ENCODE assay signal across 26 cellular contexts in the genomic region with DNA sequence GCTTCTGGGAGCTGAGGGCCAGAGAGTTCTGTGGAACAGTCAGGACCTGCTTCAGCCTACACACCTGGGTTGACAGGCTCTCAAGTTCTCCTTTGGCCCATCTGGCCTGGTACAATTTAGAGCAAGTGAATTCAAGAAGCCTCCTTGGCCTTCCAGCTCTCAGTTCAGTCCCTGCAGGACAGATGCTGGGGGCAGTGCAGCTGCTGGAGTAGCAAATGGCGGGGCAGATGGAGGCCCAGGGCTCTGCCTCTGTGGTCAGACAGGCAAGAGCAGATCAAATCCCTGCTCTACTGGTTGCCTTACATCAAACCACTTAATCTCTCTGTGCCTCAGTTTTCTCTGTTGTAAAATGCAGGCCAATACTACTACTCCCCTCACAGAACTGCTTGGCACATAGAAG. TPM values are rescaled to one million over a fixed set of nuclear protein-coding genes. Genes with fewer than 3 reads are reported as not detected.
DNase-seq lines count a peak whose midpoint lies in the region; ATAC-seq and TF ChIP-seq lines count a peak whose summit lies in the region.
"Had no signal": no experiment of that assay in that cellular context is flagged by ENCODE, and none has a peak within 500 bp of the region (broad histone marks: within the 10 kb centered on the region; RNA-seq: fewer than 3 reads in every experiment).

No MANE protein-coding gene starts in this region.

- TF ChIP-seq CTCF in glutamatergic neuron (IDR thresholded peaks at IDR 0.05; ENCODE audit: partially characterized antibody, unreplicated experiment) = no peak

- H3K9me3 Mint-ChIP-seq in activated T-cell treated with anti-CD3 and anti-CD28 coated beads, Interleukin-2, amount 50 U/mL, for 24 hours = no peaks in the 10 kb centered on the region
- no peaks in the 10 kb centered on the region for H3K9me3 Mint-ChIP-seq in glutamatergic neuron (ENCODE audit: unreplicated experiment)
- H3K9me3 Mint-ChIP-seq in stimulated activated memory B cell treated with anti-CD40 and anti-IgM and Interleukin-4, amounts not matched to agents 10 μg/mL and 1 μg/mL and 100 μg/mL, for 72 hours = no peaks in the 10 kb centered on the region
- H3K9me3 Mint-ChIP-seq in activated CD4-positive, alpha-beta T cell treated with anti-CD3 and anti-CD28 coated beads, Interleukin-2, amount 10 ng/mL, durations not matched to agents 7 days and 5 days = no peaks in the 10 kb centered on the region

- CTCF ChIA-PET in activated CD4-positive, alpha-beta T cell treated with anti-CD3 and anti-CD28 coated beads, Interleukin-2, amount 10 ng/mL, durations not matched to agents 7 days and 5 days (lab: Charles Lee) = interaction anchor here (0.6 to 2.6 kb wide), 5 partner anchors 10 to 214 kb away, joined by 3 to 18 read pairs (median 6); a partner anchor contains a TSS

- H3K27me3 Mint-ChIP-seq in activated T-cell treated with anti-CD3 and anti-CD28 coated beads, Interleukin-2, amount 50 U/mL, for 24 hours = no peaks in the 10 kb centered on the region
- H3K27me3 Mint-ChIP-seq in glutamatergic neuron (ENCODE audit: unreplicated experiment) = peaks cover 10% of the 10 kb centered on the region
- H3K27me3 Mint-ChIP-seq in stimulated activated memory B cell treated with anti-CD40 and anti-IgM and Interleukin-4, amounts not matched to agents 10 μg/mL and 1 μg/mL and 100 μg/mL, for 72 hours = no peaks in the 10 kb centered on the region
- no peaks in the 10 kb centered on the region for H3K27me3 Mint-ChIP-seq in activated CD4-positive, alpha-beta T cell treated with anti-CD3 and anti-CD28 coated beads, Interleukin-2, amount 10 ng/mL, durations not matched to agents 7 days and 5 days

- POLR2A ChIA-PET in activated CD4-positive, alpha-beta T cell treated with anti-CD3 and anti-CD28 coated beads, Interleukin-2, amount 10 ng/mL, durations not matched to agents 7 days and 5 days (lab: Charles Lee) = no interaction called here

- H3K4me1 Mint-ChIP-seq in activated T-cell treated with anti-CD3 and anti-CD28 coated beads, Interleukin-2, amount 50 U/mL, for 24 hours (ENCODE audit: low read depth) = peaks cover 9% of the 10 kb centered on the region
- peaks cover 25% of the 10 kb centered on the region for H3K4me1 Mint-ChIP-seq in glutamatergic neuron (ENCODE audit: low read depth, unreplicated experiment)
- H3K4me1 Mint-ChIP-seq in stimulated activated memory B cell treated with anti-CD40 and anti-IgM and Interleukin-4, amounts not matched to agents 10 μg/mL and 1 μg/mL and 100 μg/mL, for 72 hours = peaks cover 18% of the 10 kb centered on the region
- peaks cover 11% of the 10 kb centered on the region for H3K4me1 Mint-ChIP-seq in activated CD4-positive, alpha-beta T cell treated with anti-CD3 and anti-CD28 coated beads, Interleukin-2, amount 10 ng/mL, durations not matched to agents 7 days and 5 days

- no peak for DNase-seq in activated T-cell treated with anti-CD3 and anti-CD28 coated beads, Interleukin-2, amount 50 U/mL, for 24 hours
- DNase-seq in activated T-cell treated with anti-CD3 and anti-CD28 coated beads for 4 hours (no peak), DMS 273 (lab: John Stamatoyannopoulos, UW; ENCODE audit: unreplicated experiment) (peak; percentile 82), glutamatergic neuron (peak; percentile 60), NCI-H2227 treated with DMSO at 0.1 percent for 48 hours (lab: John Stamatoyannopoulos, UW) (no peak)
- DNase-seq in activated CD4-positive, alpha-beta T cell treated with anti-CD3 and anti-CD28 coated beads, Interleukin-2, amount 10 ng/mL, durations not matched to agents 7 days and 5 days = no peak
- DNase-seq: 8988T, ACHN, DMS53, GM23248, H7, IMR-90, KG1, MG63, NCI-H1105 treated with DMSO at 0.1 percent for 48 hours, NCI-H146, NCI-H1930, NCI-H2107, NCI-H446, NCI-H526 treated with DMSO at 0.1 percent for 48 hours, PC-9, SHP77 treated with DMSO at 0.1 percent for 48 hours had no signal

- H3K27ac Mint-ChIP-seq in activated T-cell treated with anti-CD3 and anti-CD28 coated beads, Interleukin-2, amount 50 U/mL, for 24 hours = peak overlapping the region; percentile 50
- peak overlapping the region; percentile 88 for H3K27ac Mint-ChIP-seq in glutamatergic neuron (ENCODE audit: unreplicated experiment)
- peak overlapping the region; percentile 44 for H3K27ac Mint-ChIP-seq in stimulated activated memory B cell treated with anti-CD40 and anti-IgM and Interleukin-4, amounts not matched to agents 10 μg/mL and 1 μg/mL and 100 μg/mL, for 72 hours
- no peak overlapping the region for H3K27ac Mint-ChIP-seq in activated CD4-positive, alpha-beta T cell treated with anti-CD3 and anti-CD28 coated beads, Interleukin-2, amount 10 ng/mL, durations not matched to agents 7 days and 5 days

- peaks cover 79% of the 10 kb centered on the region for H3K36me3 Mint-ChIP-seq in activated T-cell treated with anti-CD3 and anti-CD28 coated beads, Interleukin-2, amount 50 U/mL, for 24 hours (ENCODE audit: low read depth)
- no peaks in the 10 kb centered on the region for H3K36me3 Mint-ChIP-seq in glutamatergic neuron (ENCODE audit: unreplicated experiment)
- peaks cover 73% of the 10 kb centered on the region for H3K36me3 Mint-ChIP-seq in stimulated activated memory B cell treated with anti-CD40 and anti-IgM and Interleukin-4, amounts not matched to agents 10 μg/mL and 1 μg/mL and 100 μg/mL, for 72 hours
- peaks cover 30% of the 10 kb centered on the region for H3K36me3 Mint-ChIP-seq in activated CD4-positive, alpha-beta T cell treated with anti-CD3 and anti-CD28 coated beads, Interleukin-2, amount 10 ng/mL, durations not matched to agents 7 days and 5 days (ENCODE audit: low read depth)

- no peak for ATAC-seq in stimulated activated memory B cell treated with anti-CD40 and anti-IgM and Interleukin-4, amounts not matched to agents 10 μg/mL and 1 μg/mL and 100 μg/mL, for 72 hours

- no peak overlapping the region for H3K4me3 Mint-ChIP-seq in activated T-cell treated with anti-CD3 and anti-CD28 coated beads, Interleukin-2, amount 50 U/mL, for 24 hours
- H3K4me3 Mint-ChIP-seq in glutamatergic neuron (ENCODE audit: unreplicated experiment) = peak overlapping the region; percentile 62
- no peak overlapping the region for H3K4me3 Mint-ChIP-seq in stimulated activated memory B cell treated with anti-CD40 and anti-IgM and Interleukin-4, amounts not matched to agents 10 μg/mL and 1 μg/mL and 100 μg/mL, for 72 hours
- no peak overlapping the region for H3K4me3 Mint-ChIP-seq in activated CD4-positive, alpha-beta T cell treated with anti-CD3 and anti-CD28 coated beads, Interleukin-2, amount 10 ng/mL, durations not matched to agents 7 days and 5 days

RNA-seq across cellular contexts. Expression of a gene that starts 8.7 kb away (rescaled TPM):
- total RNA-seq in glutamatergic neuron (ENCODE audit: unreplicated experiment) = 0.69 TPM
- 1 to 10 TPM in 1 of 2 experiments, under 1 TPM in 1; 1.00 to 3.3 TPM for total RNA-seq in activated CD4-positive, alpha-beta T cell treated with anti-CD3 and anti-CD28 coated beads, Interleukin-2, amount 10 ng/mL, durations not matched to agents 7 days and 5 days
- total RNA-seq: Daoy, G401, GM23248, H7, IMR-90, PC-9, RPMI7951 had no signal

RNA-seq across cellular contexts. Expression of a gene that starts 9.8 kb away (rescaled TPM):
- total RNA-seq in glutamatergic neuron (ENCODE audit: unreplicated experiment) = 58.6 TPM
- total RNA-seq in activated CD4-positive, alpha-beta T cell treated with anti-CD3 and anti-CD28 coated beads, Interleukin-2, amount 10 ng/mL, durations not matched to agents 7 days and 5 days = 10 to 100 TPM; 61.0 to 67.1 TPM

RNA-seq across cellular contexts. Expression of a gene that starts 11.3 kb away (rescaled TPM):
- total RNA-seq in glutamatergic neuron (ENCODE audit: unreplicated experiment) = 43.3 TPM
- 10 to 100 TPM; 47.7 to 50.2 TPM for total RNA-seq in activated CD4-positive, alpha-beta T cell treated with anti-CD3 and anti-CD28 coated beads, Interleukin-2, amount 10 ng/mL, durations not matched to agents 7 days and 5 days

RNA-seq across cellular contexts. Expression of a gene that starts 28.4 kb away (rescaled TPM):
- 14.2 TPM for total RNA-seq in glutamatergic neuron (ENCODE audit: unreplicated experiment)
- 10 to 100 TPM; 69.2 to 96.7 TPM for total RNA-seq in activated CD4-positive, alpha-beta T cell treated with anti-CD3 and anti-CD28 coated beads, Interleukin-2, amount 10 ng/mL, durations not matched to agents 7 days and 5 days

RNA-seq across cellular contexts. Expression of a gene that starts 31.9 kb away (rescaled TPM):
- total RNA-seq in glutamatergic neuron (ENCODE audit: unreplicated experiment) = 184 TPM
- 10 to 100 TPM; 34.1 to 42.1 TPM for total RNA-seq in activated CD4-positive, alpha-beta T cell treated with anti-CD3 and anti-CD28 coated beads, Interleukin-2, amount 10 ng/mL, durations not matched to agents 7 days and 5 days

Comparison
In these comparisons a context has a peak if more than half of its experiments do, and no peak if none do; other contexts are left out.
1. DNase-seq: peak in DMS 273 (single experiment) and glutamatergic neuron (single experiment); none in activated T-cell treated with anti-CD3 and anti-CD28 coated beads, Interleukin-2, amount 50 U/mL, for 24 hours (single experiment), activated T-cell treated with anti-CD3 and anti-CD28 coated beads for 4 hours (single experiment), activated CD4-positive, alpha-beta T cell treated with anti-CD3 and anti-CD28 coated beads, Interleukin-2, amount 10 ng/mL, durations not matched to agents 7 days and 5 days (single experiment) and NCI-H2227 treated with DMSO at 0.1 percent for 48 hours (single experiment).